ENCODE assay signal across 8 cellular contexts in genomic region chr1:92961131-92961895, GRCh38. TPM values are rescaled to one million over a fixed set of nuclear protein-coding genes. Genes with fewer than 3 reads are reported as not detected.
DNase-seq lines count a peak whose midpoint lies in the region; ATAC-seq and TF ChIP-seq lines count a peak whose summit lies in the region.

TSS of gene DIPK1A (minus strand) at chr1:92961462. CDS start at chr1:92961429, 33 bp downstream.

- no peaks in the 10 kb centered on the region for H3K9me3 Mint-ChIP-seq in activated CD4-positive, alpha-beta T cell treated with anti-CD3 and anti-CD28 coated beads, Interleukin-2, amount 10 ng/mL, durations not matched to agents 24 days and 14 days

- H3K27me3 ChIP-seq in A673 (replicated peaks; ENCODE audit: insufficient read depth, low read depth, low read length, poor library complexity) (no peaks in the 10 kb centered on the region), right lobe of liver (no peaks in the 10 kb centered on the region)

- peaks cover 30% of the 10 kb centered on the region for H3K4me1 Mint-ChIP-seq in activated CD4-positive, alpha-beta T cell treated with anti-CD3 and anti-CD28 coated beads, Interleukin-2, amount 10 ng/mL, durations not matched to agents 24 days and 14 days

- TF ChIP-seq POLR2A in right lobe of liver (IDR thresholded peaks at IDR 0.05) = peak; percentile 78

- peaks cover 13% of the 10 kb centered on the region for H3K36me3 Mint-ChIP-seq in activated CD4-positive, alpha-beta T cell treated with anti-CD3 and anti-CD28 coated beads, Interleukin-2, amount 10 ng/mL, durations not matched to agents 24 days and 14 days (ENCODE audit: low read depth)

- peak within 1 kb of the TSS; percentile 88 for H3K4me3 ChIP-seq in A673 (ENCODE audit: low read depth, low read length, poor library complexity, severe bottlenecking)
- peak within 1 kb of the TSS; percentile 63 to 89 (median 85) for H3K4me3 ChIP-seq in right lobe of liver

- peak; percentile 23 for ATAC-seq in GM18520 (IDR thresholded peaks at IDR 0.05; ENCODE audit: unreplicated experiment)
- ATAC-seq in HG03064 (IDR thresholded peaks at IDR 0.05; ENCODE audit: low read depth, unreplicated experiment) = peak; percentile 47
- ATAC-seq in right lobe of liver = peak; percentile 58 to 82 (median 74)

- peaks cover 17% of the 10 kb centered on the region for H3K4me1 ChIP-seq in A673 (ENCODE audit: insufficient read depth, low read length, poor library complexity, severe bottlenecking)
- H3K4me1 ChIP-seq in right lobe of liver = peaks cover 0 to 29% (median 13%) of the 10 kb centered on the region in 4 donors

- 0% methylated on average over 1 of the region's 103 CpGs for WGBS in right lobe of liver (ENCODE audit: insufficient coverage, low coverage, low lambda C conversion rate, missing lambda C conversion rate)

- intact Hi-C loops in A673 (cut with micrococcal nuclease; ENCODE audit: unreplicated experiment) (loop anchor here (5.0 kb wide), 1 partner anchor 79 kb away; no protein-coding TSS in a partner anchor), right lobe of liver (cut with DNase I) (loop anchor here in 1 of 2 donors (10.0 kb wide), 1 partner anchor 97 kb away; no protein-coding TSS in a partner anchor)
- intact Hi-C loops in activated CD4-positive, alpha-beta T cell treated with anti-CD3 and anti-CD28 coated beads, Interleukin-2, amount 10 ng/mL, durations not matched to agents 24 days and 14 days (cut with micrococcal nuclease) = loop anchor here (2.0 to 5.0 kb wide), 6 partner anchors 21 to 474 kb away; partner anchors contain the start of genes DR1, GFI1 and MTF2

- H3K27ac ChIP-seq in A673 (ENCODE audit: low read depth, low read length, poor library complexity, severe bottlenecking) = peak within 1 kb of the TSS; percentile 81
- peak within 1 kb of the TSS; percentile 81 to 98 (median 94) for H3K27ac ChIP-seq in right lobe of liver

- H3K36me3 ChIP-seq in A673 (ENCODE audit: insufficient read depth, low read length, poor library complexity, severe bottlenecking) (no peaks in the 10 kb centered on the region), right lobe of liver (no peaks in the 10 kb centered on the region)

- no peaks in the 10 kb centered on the region for H3K27me3 Mint-ChIP-seq in activated CD4-positive, alpha-beta T cell treated with anti-CD3 and anti-CD28 coated beads, Interleukin-2, amount 10 ng/mL, durations not matched to agents 24 days and 14 days

- POLR2A ChIA-PET in A673 (lab: Charles Lee; ENCODE audit: low non-redundant PET) = interaction anchor here (0.6 to 1.1 kb wide), 2 partner anchors 117 to 157 kb away, joined by 3 to 5 read pairs; no protein-coding TSS in a partner anchor

- H3K27ac Mint-ChIP-seq in activated CD4-positive, alpha-beta T cell treated with anti-CD3 and anti-CD28 coated beads, Interleukin-2, amount 10 ng/mL, durations not matched to agents 24 days and 14 days = peak within 1 kb of the TSS; percentile 99

- TF ChIP-seq CTCF in A673 (conservative IDR thresholded peaks at IDR 0.05; ENCODE audit: low read depth, low read length) (no peak), right lobe of liver (IDR thresholded peaks at IDR 0.05) (peak in 2 of 4 donors; percentile 15 to 21)

- DNase-seq in A673 (ENCODE audit: low spot score) = peak; percentile 83
- DNase-seq in NCI-H446 (lab: John Stamatoyannopoulos, UW) = peak; percentile 44 to 83
- DNase-seq in activated CD4-positive, alpha-beta T cell treated with anti-CD3 and anti-CD28 coated beads, Interleukin-2, amount 10 ng/mL, durations not matched to agents 24 days and 14 days = peak; percentile 93
- peak; percentile 19 for DNase-seq in dedifferentiated amniotic fluid mesenchymal stem cell (ENCODE audit: extremely low spot score)
- DNase-seq in right lobe of liver = peak; percentile 81 to 86 (median 84)
- DNase-seq in stimulated activated CD4-positive, alpha-beta T cell treated with anti-CD3 and anti-CD28 coated beads, Interleukin-4, amount 100 ng/mL, for 4 hours = peak; percentile 70 to 73

- H3K9me3 ChIP-seq in A673 (ENCODE audit: low read depth, low read length, poor library complexity, severe bottlenecking) (no peaks in the 10 kb centered on the region), right lobe of liver (no peaks in the 10 kb centered on the region)

- peak within 1 kb of the TSS; percentile 94 for H3K4me3 Mint-ChIP-seq in activated CD4-positive, alpha-beta T cell treated with anti-CD3 and anti-CD28 coated beads, Interleukin-2, amount 10 ng/mL, durations not matched to agents 24 days and 14 days

- BruUV-seq in A673 (replicated peaks; lab: Mats Ljungman, UMichigan) = no TSS peak

- CTCF ChIA-PET in A673 (lab: Charles Lee) = interaction anchor here (1.0 to 1.9 kb wide), 2 partner anchors 11 to 33 kb away, joined by 3 to 8 read pairs; no protein-coding TSS in a partner anchor

RNA-seq across cellular contexts. Expression of gene DIPK1A, which starts in this region (rescaled TPM):
- total RNA-seq in A673 (2021) (10.3 and 10.9 TPM in 2 replicates), right lobe of liver (10 to 100 TPM; 10.8 to 25.3 (median 15.1) TPM)
- 18.8 and 19.7 TPM in 2 replicates for total RNA-seq in activated CD4-positive, alpha-beta T cell treated with anti-CD3 and anti-CD28 coated beads, Interleukin-2, amount 10 ng/mL, durations not matched to agents 24 days and 14 days

Comparison
In these comparisons a context has a peak if more than half of its experiments do, and no peak if none do; other contexts are left out.
1. Peak in every context shown above with its lines: DNase-seq, ATAC-seq, H3K4me3 ChIP-seq and H3K27ac ChIP-seq.
2. DNase-seq: peak in every context shown above with its lines; median percentile 93 in activated CD4-positive, alpha-beta T cell treated with anti-CD3 and anti-CD28 coated beads, Interleukin-2, amount 10 ng/mL, durations not matched to agents 24 days and 14 days; 84 in right lobe of liver; 83 in A673; 72 in stimulated activated CD4-positive, alpha-beta T cell treated with anti-CD3 and anti-CD28 coated beads, Interleukin-4, amount 100 ng/mL, for 4 hours; 64 in NCI-H446; 19 in dedifferentiated amniotic fluid mesenchymal stem cell.
3. ATAC-seq: peak in every context shown above with its lines; median percentile 74 in right lobe of liver; 47 in HG03064; 23 in GM18520.